Comparison of ENCODE assay signal across 11 cellular contexts in the genomic region with DNA sequence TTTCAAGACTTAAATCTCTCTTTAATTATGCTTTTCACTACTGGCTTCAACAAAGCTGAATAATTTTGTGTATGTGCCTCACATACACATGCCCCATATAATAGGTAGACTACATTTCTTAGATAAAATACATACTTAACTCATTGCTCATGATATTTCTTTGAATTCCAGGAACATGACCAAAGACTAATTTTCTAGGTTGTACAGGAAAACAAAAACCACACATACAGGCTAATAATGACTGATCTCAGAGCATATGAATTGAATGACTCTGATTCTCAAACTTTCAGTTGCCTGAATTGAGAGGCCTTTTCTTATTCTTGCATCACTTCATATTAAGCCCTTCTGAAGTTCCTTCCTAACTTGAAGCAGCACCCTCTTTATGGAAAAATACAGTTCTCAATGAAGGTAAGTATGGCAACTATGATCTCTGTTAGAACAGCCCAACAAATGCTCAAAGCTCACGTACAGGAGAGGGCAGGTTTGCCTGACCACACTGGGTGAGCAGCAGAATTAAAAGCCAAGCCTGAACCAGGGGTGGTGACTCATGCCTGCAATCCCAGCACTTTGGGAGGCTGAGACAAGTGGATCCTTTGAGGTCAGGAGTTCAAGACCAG. TPM values are rescaled to one million over a fixed set of nuclear protein-coding genes. Genes with fewer than 3 reads are reported as not detected.
DNase-seq lines count a peak whose midpoint lies in the region; ATAC-seq and TF ChIP-seq lines count a peak whose summit lies in the region.
"Had no signal": no experiment of that assay in that cellular context is flagged by ENCODE, and none has a peak within 500 bp of the region (broad histone marks: within the 10 kb centered on the region; RNA-seq: fewer than 3 reads in every experiment).

No MANE protein-coding gene starts in this region.

- peaks cover 11% of the 10 kb centered on the region for H3K36me3 Mint-ChIP-seq in T-helper 2 cell treated with Interferon-gamma antibody and Interleukin-4, amounts not matched to agents 5 μg/mL and 100 μg/mL, for 36 hours (ENCODE audit: low read depth)

- H3K9me3 ChIP-seq in colonic mucosa: no peaks in the 10 kb centered on the region

- H3K27ac ChIP-seq in colonic mucosa: no peak overlapping the region

- H3K4me1 Mint-ChIP-seq in stimulated activated naive CD8-positive, alpha-beta T cell treated with anti-CD3 and anti-CD28 coated beads, Interleukin-15, amount 100 ng/mL, for 72 hours: peaks cover 8% of the 10 kb centered on the region
- H3K4me1 Mint-ChIP-seq in T-helper 2 cell treated with Interferon-gamma antibody and Interleukin-4, amounts not matched to agents 5 μg/mL and 100 μg/mL, for 36 hours (ENCODE audit: low read depth): peaks cover 6% of the 10 kb centered on the region
- H3K4me1 Mint-ChIP-seq: CD4-positive, alpha-beta memory T cell had no signal

- peak overlapping the region; percentile 75 to 91 for H3K27ac Mint-ChIP-seq in stimulated activated naive CD8-positive, alpha-beta T cell treated with anti-CD3 and anti-CD28 coated beads, Interleukin-15, amount 100 ng/mL, for 72 hours
- peak overlapping the region; percentile 41 for H3K27ac Mint-ChIP-seq in T-helper 2 cell treated with Interferon-gamma antibody and Interleukin-4, amounts not matched to agents 5 μg/mL and 100 μg/mL, for 36 hours
- H3K27ac Mint-ChIP-seq: CD4-positive, alpha-beta memory T cell had no signal

- peaks cover 14 to 18% of the 10 kb centered on the region in 2 donors for H3K9me3 Mint-ChIP-seq in stimulated activated naive CD8-positive, alpha-beta T cell treated with anti-CD3 and anti-CD28 coated beads, Interleukin-15, amount 100 ng/mL, for 72 hours
- H3K9me3 Mint-ChIP-seq in T-helper 2 cell treated with Interferon-gamma antibody and Interleukin-4, amounts not matched to agents 5 μg/mL and 100 μg/mL, for 36 hours: peaks cover 14% of the 10 kb centered on the region

- intact Hi-C loops in colonic mucosa (cut with DNase I): no loop called here

- H3K4me1 ChIP-seq in colonic mucosa: no peaks in the 10 kb centered on the region

- H3K4me3 ChIP-seq in fibroblast of pulmonary artery (replicated peaks; ENCODE audit: low read depth, low read length) (no peak overlapping the region), colonic mucosa (no peak overlapping the region)

- H3K27me3 Mint-ChIP-seq in stimulated activated naive CD8-positive, alpha-beta T cell treated with anti-CD3 and anti-CD28 coated beads, Interleukin-15, amount 100 ng/mL, for 72 hours: no peaks in the 10 kb centered on the region
- H3K27me3 Mint-ChIP-seq in T-helper 2 cell treated with Interferon-gamma antibody and Interleukin-4, amounts not matched to agents 5 μg/mL and 100 μg/mL, for 36 hours (ENCODE audit: low read depth): no peaks in the 10 kb centered on the region
- H3K27me3 Mint-ChIP-seq: CD4-positive, alpha-beta memory T cell had no signal

- no peaks in the 10 kb centered on the region for H3K27me3 ChIP-seq in colonic mucosa

- no peaks in the 10 kb centered on the region for H3K36me3 ChIP-seq in colonic mucosa

- ATAC-seq in stimulated activated naive CD8-positive, alpha-beta T cell treated with anti-CD3 and anti-CD28 coated beads, Interleukin-15, amount 100 ng/mL, for 72 hours: peak; percentile 86
- no peak for ATAC-seq in stimulated activated naive CD8-positive, alpha-beta T cell treated with anti-CD3 and anti-CD28 coated beads, Interleukin-15, Interleukin-2, amounts not matched to agents 100 U/mL and 50 U/mL, for 24 hours
- ATAC-seq in GM18858 (IDR thresholded peaks at IDR 0.05; ENCODE audit: unreplicated experiment): no peak
- ATAC-seq: left colon had no signal

- H3K4me3 Mint-ChIP-seq in stimulated activated naive CD8-positive, alpha-beta T cell treated with anti-CD3 and anti-CD28 coated beads, Interleukin-15, amount 100 ng/mL, for 72 hours: no peak overlapping the region
- no peak overlapping the region for H3K4me3 Mint-ChIP-seq in T-helper 2 cell treated with Interferon-gamma antibody and Interleukin-4, amounts not matched to agents 5 μg/mL and 100 μg/mL, for 36 hours
- H3K4me3 Mint-ChIP-seq: CD4-positive, alpha-beta memory T cell had no signal

- no peak overlapping the region for H3K9ac ChIP-seq in colonic mucosa (ENCODE audit: low read depth in 2 of 2, low read length in 2 of 2)

- TF ChIP-seq CTCF in fibroblast of pulmonary artery (IDR thresholded peaks at IDR 0.05; ENCODE audit: low read length, missing control alignments) (no peak), colonic mucosa (IDR thresholded peaks at IDR 0.05) (no peak)

- DNase-seq in stimulated activated naive CD8-positive, alpha-beta T cell treated with anti-CD3 and anti-CD28 coated beads, Interleukin-15, amount 100 ng/mL, for 72 hours: peak in 1 of 2 donors; percentile 28
- DNase-seq in stimulated activated naive CD8-positive, alpha-beta T cell treated with anti-CD3 and anti-CD28 coated beads, Interleukin-15, Interleukin-2, amounts not matched to agents 100 U/mL and 50 U/mL, for 24 hours: no peak
- DNase-seq in T-helper 2 cell treated with Interferon-gamma antibody and Interleukin-4, amounts not matched to agents 5 μg/mL and 100 μg/mL, for 36 hours (ENCODE audit: low spot score): no peak
- DNase-seq in fibroblast of pulmonary artery (ENCODE audit: low read depth) (peak; percentile 88), colonic mucosa (no peak), NCI-H526 (lab: John Stamatoyannopoulos, UW) (no peak), NCI-H345 (lab: John Stamatoyannopoulos, UW) (no peak)
- DNase-seq: CD4-positive, alpha-beta memory T cell; left colon; MM.1S had no signal

RNA-seq across cellular contexts. Expression of gene UAP1, which starts 22.6 kb away (rescaled TPM):
- 100 to 1,000 TPM in 1 of 2 donors, 10 to 100 TPM in 1; 79.5 to 144 TPM for total RNA-seq in colonic mucosa

RNA-seq across cellular contexts. Expression of gene UHMK1, which starts 41.3 kb away (rescaled TPM):
- 10 to 100 TPM; 52.1 to 59.0 TPM for total RNA-seq in colonic mucosa
